ENCODE assay signal across 14 cellular contexts in genomic region chr2:165149439-165149838, GRCh38. TPM values are rescaled to one million over a fixed set of nuclear protein-coding genes. Genes with fewer than 3 reads are reported as not detected.
A peak's percentile ranks its signal among the peaks of the same experiment; 100 is the strongest.
DNase-seq lines count a peak whose midpoint lies in the region; ATAC-seq and TF ChIP-seq lines count a peak whose summit lies in the region.
"Had no signal": no experiment of that assay in that cellular context is flagged by ENCODE, and none has a peak within 500 bp of the region (broad histone marks: within the 10 kb centered on the region; RNA-seq: fewer than 3 reads in every experiment).

No MANE protein-coding gene starts in this region.

- peak overlapping the region; percentile 86 for H3K27ac ChIP-seq in MM.1S (ENCODE audit: low read length)

- H3K4me1 ChIP-seq in MM.1S (ENCODE audit: low read length), result peaks cover 34% of the 10 kb centered on the region

- no peaks in the 10 kb centered on the region for H3K36me3 ChIP-seq in MM.1S (replicated peaks; ENCODE audit: insufficient read depth, low read length)

- H2AFZ ChIP-seq in MM.1S (ENCODE audit: low read length), result no peak overlapping the region

- no peaks in the 10 kb centered on the region for H3K36me3 Mint-ChIP-seq in MCF 10A (ENCODE audit: insufficient read depth, unreplicated experiment)
- H3K36me3 Mint-ChIP-seq: naive thymus-derived CD4-positive, alpha-beta T cell had no signal

- peak overlapping the region; percentile 53; the same call in 1 of the 2 replicates for H3K4me2 ChIP-seq in MM.1S (ENCODE audit: low read depth, low read length)

- no peak overlapping the region for H3K4me3 Mint-ChIP-seq in MCF 10A (ENCODE audit: unreplicated experiment)
- H3K4me3 Mint-ChIP-seq: central memory CD8-positive, alpha-beta T cell; naive thymus-derived CD4-positive, alpha-beta T cell had no signal

- no TSS peak for BruUV-seq in MCF 10A (replicated peaks; lab: Mats Ljungman, UMichigan)

- no peaks in the 10 kb centered on the region for H3K9me2 ChIP-seq in MM.1S (replicated peaks; ENCODE audit: insufficient read depth, low read length)

- DNase-seq in MM.1S (peak; percentile 94), G401 (ENCODE audit: low spot score) (no peak), NCI-H446 treated with DMSO at 0.1 percent for 48 hours (lab: John Stamatoyannopoulos, UW) (no peak), MCF 10A (ENCODE audit: unreplicated experiment) (no peak)
- no peak for DNase-seq in activated naive CD4-positive, alpha-beta T cell (lab: John Stamatoyannopoulos, UW)
- DNase-seq: activated effector memory CD4-positive, alpha-beta T cell treated with anti-CD3 and anti-CD28 coated beads, Interleukin-2, amount 50 U/mL, for 16 hours; NCI-H2081 treated with DMSO at 0.1 percent for 48 hours; RPMI8226; small intestine had no signal

- H3K9me3 ChIP-seq in MM.1S (replicated peaks; ENCODE audit: insufficient read depth, low read length), result no peaks in the 10 kb centered on the region

- H3K27ac Mint-ChIP-seq in MCF 10A (ENCODE audit: low read depth, unreplicated experiment), result no peak overlapping the region
- H3K27ac Mint-ChIP-seq: naive thymus-derived CD4-positive, alpha-beta T cell had no signal

- no peak for TF ChIP-seq CTCF in MM.1S (IDR thresholded peaks at IDR 0.05; ENCODE audit: low read length)
- TF ChIP-seq CTCF in MCF 10A (IDR thresholded peaks at IDR 0.05; ENCODE audit: unreplicated experiment), result no peak

- in situ Hi-C loops in G401 (cut with HindIII; ENCODE audit: low sequenced_read_pairs), result no loop called here

- H3K4me1 Mint-ChIP-seq in MCF 10A (ENCODE audit: insufficient read depth, unreplicated experiment), result no peaks in the 10 kb centered on the region
- H3K4me1 Mint-ChIP-seq: central memory CD8-positive, alpha-beta T cell had no signal

- ATAC-seq in GM18520 (IDR thresholded peaks at IDR 0.05; ENCODE audit: unreplicated experiment) (peak; percentile 96), GM21381 (IDR thresholded peaks at IDR 0.05; ENCODE audit: unreplicated experiment) (peak; percentile 92), HG02981 (IDR thresholded peaks at IDR 0.05; ENCODE audit: unreplicated experiment) (peak; percentile 85)
- ATAC-seq: naive thymus-derived CD4-positive, alpha-beta T cell had no signal

- H3K79me2 ChIP-seq in MM.1S (ENCODE audit: low read length), result no peaks in the 10 kb centered on the region

- H3K27me3 Mint-ChIP-seq in MCF 10A (ENCODE audit: insufficient read depth, unreplicated experiment), result peaks cover 68% of the 10 kb centered on the region
- H3K27me3 Mint-ChIP-seq: central memory CD8-positive, alpha-beta T cell had no signal

- H3K9me3 Mint-ChIP-seq in MCF 10A (ENCODE audit: unreplicated experiment), result no peaks in the 10 kb centered on the region
- H3K9me3 Mint-ChIP-seq: central memory CD8-positive, alpha-beta T cell had no signal

- no peaks in the 10 kb centered on the region for H4K20me1 ChIP-seq in MM.1S (ENCODE audit: insufficient read depth, low read length)

- POLR2A ChIA-PET in MCF 10A (lab: Yijun Ruan, JAX), result no interaction called here

- peaks cover 21% of the 10 kb centered on the region for H3F3A ChIP-seq in MM.1S (ENCODE audit: insufficient read depth, low read length)

- no peaks in the 10 kb centered on the region for H3K27me3 ChIP-seq in MM.1S (replicated peaks; ENCODE audit: insufficient read depth, low read length)

- H3K9ac ChIP-seq in MM.1S (ENCODE audit: low read length), result peak overlapping the region; percentile 38; the same call in 1 of the 2 replicates

- CTCF ChIA-PET in MCF 10A (lab: Yijun Ruan, JAX), result interaction anchor here (0.7 kb wide), 1 partner anchor 121 kb away, joined by 3 read pairs; no protein-coding TSS in a partner anchor

- intact Hi-C loops in MCF 10A (cut with micrococcal nuclease), result no loop called here

- no peak overlapping the region for H3K4me3 ChIP-seq in MM.1S (ENCODE audit: low read length)

RNA-seq across cellular contexts. Expression of gene SCN3A, which starts 54.4 kb away (rescaled TPM):
- total RNA-seq in G401 (2014; rRNA removed; shearing (Covaris generic)), result not detected in 2 replicates
- total RNA-seq in MCF 10A (2022), result not detected in 2 replicates
